16 cellular contexts compared by ENCODE assay signal in genomic region chr5:34611829-34612415, GRCh38. TPM values are rescaled to one million over a fixed set of nuclear protein-coding genes. Genes with fewer than 3 reads are reported as not detected.
DNase-seq lines count a peak whose midpoint lies in the region; ATAC-seq and TF ChIP-seq lines count a peak whose summit lies in the region.
"Had no signal": no experiment of that assay in that cellular context is flagged by ENCODE, and none has a peak within 500 bp of the region (broad histone marks: within the 10 kb centered on the region; RNA-seq: fewer than 3 reads in every experiment).

No MANE protein-coding gene starts in this region.

- H3K23ac ChIP-seq in mesenchymal stem cell (ENCODE audit: low read length in 2 of 2): no peak overlapping the region

- H3K9ac ChIP-seq in mesenchymal stem cell (ENCODE audit: low read length): no peak overlapping the region

- no peaks in the 10 kb centered on the region for H3K36me3 Mint-ChIP-seq in brain
- H3K36me3 Mint-ChIP-seq in CD4-positive, alpha-beta T cell (ENCODE audit: low read depth): no peaks in the 10 kb centered on the region
- H3K36me3 Mint-ChIP-seq: CD14-positive monocyte; CD8-positive, alpha-beta memory T cell had no signal

- over 99% methylated on average over 7 of the region's 7 CpGs for WGBS in mesenchymal stem cell

- H3K27ac ChIP-seq in mesenchymal stem cell (ENCODE audit: low read length, poor library complexity, severe bottlenecking): peak overlapping the region; percentile 98
- no peak overlapping the region for H3K27ac ChIP-seq in CD4-positive, alpha-beta T cell (ENCODE audit: low read depth, low read length)
- H3K27ac ChIP-seq: 22Rv1 had no signal

- H3K9me3 ChIP-seq in mesenchymal stem cell (ENCODE audit: control insufficient read depth, low read length): no peaks in the 10 kb centered on the region
- H3K9me3 ChIP-seq in CD4-positive, alpha-beta T cell (ENCODE audit: control insufficient read depth, low read length): no peaks in the 10 kb centered on the region
- H3K9me3 ChIP-seq: Caco-2, HAP-1 had no signal

- H3K27me3 ChIP-seq in mesenchymal stem cell (ENCODE audit: control insufficient read depth in 1 of 2, insufficient read depth in 1 of 2, low read length in 2 of 2): no peaks in the 10 kb centered on the region
- H3K27me3 ChIP-seq in CD4-positive, alpha-beta T cell (ENCODE audit: control insufficient read depth, insufficient read depth, low read length): no peaks in the 10 kb centered on the region

- H3K79me1 ChIP-seq in mesenchymal stem cell (replicated peaks; ENCODE audit: low read length, poor library complexity, severe bottlenecking): peaks cover 2% of the 10 kb centered on the region

- no peak overlapping the region for H4K8ac ChIP-seq in mesenchymal stem cell (ENCODE audit: low read length)

- no peak overlapping the region for H3K4me2 ChIP-seq in mesenchymal stem cell (ENCODE audit: low read length, poor library complexity, severe bottlenecking)

- peak overlapping the region in 4 of 5 experiments; percentile 44 to 90 (median 83) for H3K27ac Mint-ChIP-seq in brain
- no peak overlapping the region for H3K27ac Mint-ChIP-seq in CD4-positive, alpha-beta T cell
- H3K27ac Mint-ChIP-seq: CD14-positive monocyte; CD8-positive, alpha-beta memory T cell had no signal

- no peak overlapping the region for H3K4ac ChIP-seq in mesenchymal stem cell (ENCODE audit: low read depth in 1 of 2, low read length in 2 of 2)

- H3K18ac ChIP-seq in mesenchymal stem cell (ENCODE audit: low read depth in 1 of 2, low read length in 2 of 2): no peak overlapping the region

- no peak overlapping the region for H2BK12ac ChIP-seq in mesenchymal stem cell (ENCODE audit: low read length in 2 of 2)

- H2AK5ac ChIP-seq in mesenchymal stem cell (ENCODE audit: low read length, severe bottlenecking): peak overlapping the region; percentile 61

- no peaks in the 10 kb centered on the region for H3K36me3 ChIP-seq in mesenchymal stem cell (ENCODE audit: control insufficient read depth in 1 of 2, insufficient read depth in 2 of 2, low read depth in 1 of 2, low read length in 2 of 2)
- H3K36me3 ChIP-seq: HAP-1 had no signal

- no peak overlapping the region for H3K4me3 Mint-ChIP-seq in brain
- H3K4me3 Mint-ChIP-seq in CD4-positive, alpha-beta T cell: no peak overlapping the region
- H3K4me3 Mint-ChIP-seq: CD14-positive monocyte; CD8-positive, alpha-beta memory T cell had no signal

- peaks cover 50% of the 10 kb centered on the region for H3K4me1 Mint-ChIP-seq in brain
- no peaks in the 10 kb centered on the region for H3K4me1 Mint-ChIP-seq in CD4-positive, alpha-beta T cell (ENCODE audit: low read depth)
- H3K4me1 Mint-ChIP-seq: CD14-positive monocyte; CD8-positive, alpha-beta memory T cell had no signal

- DNase-seq in NCI-H82 (lab: John Stamatoyannopoulos, UW): peak; percentile 13
- no peak for DNase-seq in NCI-H82 treated with DMSO at 0.1 percent for 48 hours (lab: John Stamatoyannopoulos, UW; ENCODE audit: unreplicated experiment)
- DNase-seq in mesenchymal stem cell: no peak
- no peak for DNase-seq in CD4-positive, alpha-beta T cell
- DNase-seq in NCI-H2107 treated with DMSO at 0.1 percent for 48 hours (lab: John Stamatoyannopoulos, UW; ENCODE audit: unreplicated experiment): no peak
- DNase-seq in dermis blood vessel endothelial cell: no peak
- DNase-seq: Caco-2; CD8-positive, alpha-beta memory T cell; DND-41; GDM1; GOT3 had no signal

- peaks cover 7% of the 10 kb centered on the region for H3K4me1 ChIP-seq in mesenchymal stem cell (ENCODE audit: control insufficient read depth, insufficient read depth, low read depth, low read length)
- H3K4me1 ChIP-seq: Caco-2 had no signal

- no peak for TF ChIP-seq CTCF in brain (conservative IDR thresholded peaks at IDR 0.05)
- no peak for TF ChIP-seq CTCF in CD4-positive, alpha-beta T cell (IDR thresholded peaks at IDR 0.05)

- H3K14ac ChIP-seq in mesenchymal stem cell (ENCODE audit: low read length in 2 of 2): no peak overlapping the region

- H2BK5ac ChIP-seq in mesenchymal stem cell (ENCODE audit: low read depth, low read length, poor library complexity, severe bottlenecking): no peak overlapping the region

- no peak overlapping the region for H4K91ac ChIP-seq in mesenchymal stem cell (ENCODE audit: low read length)

- ATAC-seq in HG03097 (IDR thresholded peaks at IDR 0.05; ENCODE audit: low FRiP score, unreplicated experiment): no peak
- ATAC-seq in CD4-positive, alpha-beta T cell (ENCODE audit: poor library complexity): no peak

- no peak overlapping the region for H2BK15ac ChIP-seq in mesenchymal stem cell (ENCODE audit: low read depth, poor library complexity, severe bottlenecking)

- intact Hi-C loops in CD4-positive, alpha-beta T cell (cut with DNase I, micrococcal nuclease): no loop called here

- H3K9me3 Mint-ChIP-seq in brain: peaks cover 0 to 6% (median 0%) of the 10 kb centered on the region in 5 experiments
- H3K9me3 Mint-ChIP-seq in CD4-positive, alpha-beta T cell: no peaks in the 10 kb centered on the region
- H3K9me3 Mint-ChIP-seq: CD8-positive, alpha-beta memory T cell had no signal

- CTCF ChIA-PET in CD4-positive, alpha-beta T cell (lab: Charles Lee): interaction anchor here (0.7 kb wide), 2 partner anchors 152 to 498 kb away, joined by 3 read pairs; no protein-coding TSS in a partner anchor

- H3K27me3 Mint-ChIP-seq in brain: no peaks in the 10 kb centered on the region
- peaks cover 14% of the 10 kb centered on the region for H3K27me3 Mint-ChIP-seq in CD4-positive, alpha-beta T cell

- no peak overlapping the region for H2BK120ac ChIP-seq in mesenchymal stem cell (ENCODE audit: low read depth, low read length)

- H2AFZ ChIP-seq in mesenchymal stem cell (ENCODE audit: low read depth, low read length): no peak overlapping the region

- H3K4me3 ChIP-seq in mesenchymal stem cell (ENCODE audit: insufficient read depth in 1 of 2, low read depth in 1 of 2, low read length in 2 of 2): no peak overlapping the region
- H3K4me3 ChIP-seq: HAP-1 had no signal

- POLR2A ChIA-PET in CD4-positive, alpha-beta T cell (lab: Charles Lee): no interaction called here

RNA-seq across cellular contexts. Expression of gene RAI14, which starts 44.2 kb away (rescaled TPM):
- 13.1 TPM for polyA plus RNA-seq in brain (ENCODE audit: insufficient read depth, low read depth, low replicate concordance)
- polyA plus RNA-seq in mesenchymal stem cell (2013, experiment 1 of 2): 100 TPM
- polyA plus RNA-seq in mesenchymal stem cell (2013, experiment 2 of 2): 99.7 TPM
- under 1 TPM; 0.20 to 0.60 TPM for total RNA-seq in CD4-positive, alpha-beta T cell
- 204 and 257 TPM in 2 replicates for total RNA-seq in dermis blood vessel endothelial cell
- polyA plus RNA-seq: CD14-positive monocyte had no signal

Comparison
In these comparisons a context has a peak if more than half of its experiments do, and no peak if none do; other contexts are left out.
1. RNA of gene RAI14, which starts 44.2 kb away (total RNA-seq): 204 to 257 TPM in dermis blood vessel endothelial cell; 0.20 to 0.60 TPM in CD4-positive, alpha-beta T cell; every median in the first group is over 100 times any median in the second.